ENCODE assay signal across 8 cellular contexts in genomic region chr10:70144372-70145110, GRCh38. TPM values are rescaled to one million over a fixed set of nuclear protein-coding genes. Genes with fewer than 3 reads are reported as not detected.
DNase-seq lines count a peak whose midpoint lies in the region; ATAC-seq and TF ChIP-seq lines count a peak whose summit lies in the region.

No MANE protein-coding gene starts in this region.

- ATAC-seq in GM19463 (IDR thresholded peaks at IDR 0.05; ENCODE audit: unreplicated experiment), result no peak
- ATAC-seq in GM21423 (IDR thresholded peaks at IDR 0.05; ENCODE audit: unreplicated experiment), result no peak

- H3K27me3 ChIP-seq in MG63 (no peaks in the 10 kb centered on the region), dorsolateral prefrontal cortex (no peaks in the 10 kb centered on the region)

- TSS peak; percentile 23 for BruUV-seq in Calu3 (replicated peaks; lab: Mats Ljungman, UMichigan)

- no peaks in the 10 kb centered on the region for H3K9me3 ChIP-seq in MG63

- peaks cover 8% of the 10 kb centered on the region for H3K4me1 Mint-ChIP-seq in Calu3 (ENCODE audit: low read depth, unreplicated experiment)
- H3K4me1 Mint-ChIP-seq in neural crest cell, result peaks cover 20% of the 10 kb centered on the region

- DNase-seq in Calu3 (no peak), MG63 (no peak), dorsolateral prefrontal cortex (no peak), neural crest cell (ENCODE audit: low read depth, low spot score) (no peak), HuH-7 (ENCODE audit: low spot score) (no peak)
- DNase-seq in stimulated activated CD4-positive, alpha-beta T cell treated with anti-CD3 and anti-CD28 coated beads, Interleukin-2, amount 100 ng/mL, for 24 hours, result no peak

- no peaks in the 10 kb centered on the region for H3K27me3 Mint-ChIP-seq in Calu3 (ENCODE audit: unreplicated experiment)
- H3K27me3 Mint-ChIP-seq in neural crest cell (ENCODE audit: low read depth), result peaks cover 5% of the 10 kb centered on the region

- intact Hi-C loops in Calu3 (cut with micrococcal nuclease; ENCODE audit: unreplicated experiment) (no loop called here), dorsolateral prefrontal cortex (cut with DNase I) (loop anchor here in 1 of 2 donors (5.0 to 10.0 kb wide), 2 partner anchors 90 to 218 kb away; partner anchors contain the start of gene PPA1)

- H3K4me3 ChIP-seq in MG63, result peak overlapping the region; percentile 72
- peak overlapping the region in 51 of 59 donors; percentile 58 to 100 (median 84) for H3K4me3 ChIP-seq in dorsolateral prefrontal cortex

- CTCF ChIA-PET in Calu3 (lab: Charles Lee), result no interaction called here

- H3K27ac Mint-ChIP-seq in Calu3 (ENCODE audit: unreplicated experiment) (no peak overlapping the region), neural crest cell (ENCODE audit: unreplicated experiment) (no peak overlapping the region)

- peaks cover 25% of the 10 kb centered on the region for H3K36me3 ChIP-seq in MG63

- H3K9me3 Mint-ChIP-seq in Calu3 (ENCODE audit: low read depth, unreplicated experiment) (no peaks in the 10 kb centered on the region), neural crest cell (no peaks in the 10 kb centered on the region)

- H3K27ac ChIP-seq in dorsolateral prefrontal cortex, result peak overlapping the region in 18 of 59 donors; percentile 92 to 97 (median 96)

- TF ChIP-seq CTCF in Calu3 (IDR thresholded peaks at IDR 0.05; ENCODE audit: unreplicated experiment) (no peak), dorsolateral prefrontal cortex (IDR thresholded peaks at IDR 0.05 in 54 of 56, conservative IDR thresholded peaks at IDR 0.05 in 2 of 56; ENCODE audit: low read depth in 1 of 56, partially characterized antibody in 56 of 56) (no peak), neural crest cell (conservative IDR thresholded peaks at IDR 0.05) (no peak)

- H3K4me3 Mint-ChIP-seq in Calu3 (ENCODE audit: low read depth, unreplicated experiment) (peak overlapping the region; percentile 86), neural crest cell (peak overlapping the region; percentile 70)

- H3K36me3 Mint-ChIP-seq in Calu3 (ENCODE audit: insufficient read depth, unreplicated experiment) (peaks cover 64% of the 10 kb centered on the region), neural crest cell (ENCODE audit: low read depth) (peaks cover 3% of the 10 kb centered on the region)

RNA-seq across cellular contexts. Expression of gene TYSND1, which starts 2.0 kb away (rescaled TPM):
- 21.4 and 24.6 TPM in 2 replicates for total RNA-seq in Calu3 (2022)
- total RNA-seq in MG63 (2014; rRNA removed; shearing (Covaris generic); ENCODE audit: low replicate concordance), result 19.4 and 29.9 TPM in 2 replicates
- total RNA-seq in dorsolateral prefrontal cortex, result 10 to 100 TPM in 117 of 120 experiments, 1 to 10 TPM in 3; 8.9 to 21.6 (median 15.1) TPM
- 17.6 and 17.7 TPM in 2 replicates for total RNA-seq in neural crest cell

RNA-seq across cellular contexts. Expression of gene AIFM2, which starts 11.9 kb away (rescaled TPM):
- total RNA-seq in Calu3 (2022) (20.6 and 21.1 TPM in 2 replicates), dorsolateral prefrontal cortex (10 to 100 TPM in 50 of 120 experiments, 1 to 10 TPM in 70; 4.5 to 17.0 (median 9.4) TPM), neural crest cell (2.8 TPM in 2 replicates)
- 20.7 and 21.8 TPM in 2 replicates for total RNA-seq in MG63 (2014; rRNA removed; shearing (Covaris generic); ENCODE audit: low replicate concordance)

RNA-seq across cellular contexts. Expression of gene SAR1A, which starts 25.8 kb away (rescaled TPM):
- 166 and 175 TPM in 2 replicates for total RNA-seq in Calu3 (2022)
- 55.6 and 67.0 TPM in 2 replicates for total RNA-seq in MG63 (2014; rRNA removed; shearing (Covaris generic); ENCODE audit: low replicate concordance)
- 100 to 1,000 TPM in 50 of 120 experiments, 10 to 100 TPM in 70; 68.3 to 142 (median 97.1) TPM for total RNA-seq in dorsolateral prefrontal cortex
- total RNA-seq in neural crest cell, result 120 and 124 TPM in 2 replicates
